ENCODE assay signal across 10 cellular contexts in the genomic region with DNA sequence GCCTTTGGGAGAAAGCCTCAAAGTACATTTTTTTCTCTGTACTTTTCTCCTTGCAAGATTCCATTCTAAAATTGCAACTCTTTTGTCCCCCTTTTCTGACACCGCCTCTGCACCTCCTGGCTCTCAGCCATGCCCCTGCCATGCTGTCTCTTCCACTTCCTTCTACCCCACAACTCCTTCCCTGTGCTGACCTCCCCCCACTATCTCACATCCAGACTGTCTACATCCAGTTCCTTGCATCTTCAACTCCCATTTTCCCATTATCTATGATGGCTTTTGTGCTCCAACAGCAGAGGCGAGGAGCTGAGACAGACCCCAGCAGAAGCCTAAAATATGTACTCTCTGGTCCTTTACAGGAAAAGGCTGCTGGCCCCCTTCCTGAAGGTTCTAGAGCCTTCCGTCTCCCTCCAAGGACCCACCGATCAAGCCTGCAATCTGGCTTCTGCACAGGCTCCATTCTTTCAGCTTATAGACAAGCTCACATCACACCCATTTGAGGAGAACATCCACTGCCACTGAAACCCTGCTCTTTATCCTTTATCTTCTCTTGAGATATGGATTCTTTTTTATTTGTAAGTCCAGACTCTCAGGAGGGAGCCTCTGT. TPM values are rescaled to one million over a fixed set of nuclear protein-coding genes. Genes with fewer than 3 reads are reported as not detected.
DNase-seq lines count a peak whose midpoint lies in the region; ATAC-seq and TF ChIP-seq lines count a peak whose summit lies in the region.
"Had no signal": no experiment of that assay in that cellular context is flagged by ENCODE, and none has a peak within 500 bp of the region (broad histone marks: within the 10 kb centered on the region; RNA-seq: fewer than 3 reads in every experiment).

No MANE protein-coding gene starts in this region.

- no peaks in the 10 kb centered on the region for H3K36me3 ChIP-seq in CD8-positive, alpha-beta memory T cell (ENCODE audit: insufficient read depth, low read length)
- H3K36me3 ChIP-seq in prostate gland, result no peaks in the 10 kb centered on the region
- H3K36me3 ChIP-seq: right lobe of liver had no signal

- peaks cover 23 to 33% (median 27%) of the 10 kb centered on the region in 3 donors for H3K4me1 Mint-ChIP-seq in CD8-positive, alpha-beta memory T cell

- no peak for TF ChIP-seq CTCF in RWPE1 (conservative IDR thresholded peaks at IDR 0.05; ENCODE audit: low read depth)
- no peak for TF ChIP-seq CTCF in dorsolateral prefrontal cortex (IDR thresholded peaks at IDR 0.05 in 54 of 56, conservative IDR thresholded peaks at IDR 0.05 in 2 of 56; ENCODE audit: low read depth in 1 of 56, partially characterized antibody in 56 of 56)
- no peak for TF ChIP-seq CTCF in prostate gland (IDR thresholded peaks at IDR 0.05)

- no peaks in the 10 kb centered on the region for H3K9me3 ChIP-seq in CD8-positive, alpha-beta memory T cell (ENCODE audit: low read length)
- H3K9me3 ChIP-seq in prostate gland, result no peaks in the 10 kb centered on the region
- H3K9me3 ChIP-seq: right lobe of liver had no signal

- no peak for ATAC-seq in HG03354 (IDR thresholded peaks at IDR 0.05; ENCODE audit: poor library complexity, severe bottlenecking, unreplicated experiment)
- ATAC-seq in GM18505 (IDR thresholded peaks at IDR 0.05; ENCODE audit: unreplicated experiment), result no peak
- ATAC-seq: right lobe of liver had no signal

- TF ChIP-seq POLR2A in prostate gland (IDR thresholded peaks at IDR 0.05) (no peak), GM18505 (IDR thresholded peaks at IDR 0.05; ENCODE audit: borderline replicate concordance, extremely low read depth, insufficient read depth, insufficient read length) (no peak)

- peak overlapping the region; percentile 46 for H3K27ac ChIP-seq in CD8-positive, alpha-beta memory T cell (ENCODE audit: low read depth, low read length)
- H3K27ac ChIP-seq in RWPE1 (peak overlapping the region; percentile 100), dorsolateral prefrontal cortex (peak overlapping the region in 41 of 59 donors; percentile 4 to 78 (median 48)), prostate gland (peak overlapping the region; percentile 62 to 67)
- H3K27ac ChIP-seq: right lobe of liver had no signal

- no peaks in the 10 kb centered on the region for H3K9me3 Mint-ChIP-seq in CD8-positive, alpha-beta memory T cell

- intact Hi-C loops in dorsolateral prefrontal cortex (cut with DNase I), result loop anchor here (5.0 kb wide), 2 partner anchors 37 to 42 kb away; no protein-coding TSS in a partner anchor
- intact Hi-C loops in prostate gland (cut with DNase I), result loop anchor here (10.0 kb wide), 1 partner anchor 215 kb away; a partner anchor contains a TSS

- no peaks in the 10 kb centered on the region for H3K36me3 Mint-ChIP-seq in CD8-positive, alpha-beta memory T cell

- H3K27me3 ChIP-seq in CD8-positive, alpha-beta memory T cell (ENCODE audit: insufficient read depth, low read length, poor library complexity, severe bottlenecking), result no peaks in the 10 kb centered on the region
- peaks cover 0 to 3% (median 0%) of the 10 kb centered on the region in 45 donors for H3K27me3 ChIP-seq in dorsolateral prefrontal cortex
- no peaks in the 10 kb centered on the region for H3K27me3 ChIP-seq in prostate gland (replicated peaks; ENCODE audit: insufficient read depth)
- H3K27me3 ChIP-seq: right lobe of liver had no signal

- DNase-seq in CD8-positive, alpha-beta memory T cell, result no peak
- DNase-seq in RWPE1 (ENCODE audit: low spot score) (no peak), dorsolateral prefrontal cortex (peak in 3 of 10 donors; percentile 4 to 39 (median 27)), prostate gland (ENCODE audit: low spot score) (no peak), amniotic stem cell (lab: John Stamatoyannopoulos, UW) (no peak), NCI-H446 treated with DMSO at 0.1 percent for 48 hours (lab: John Stamatoyannopoulos, UW) (no peak)
- DNase-seq: NCI-H510A treated with DMSO at 0.1 percent for 48 hours had no signal

- CTCF ChIA-PET in CD8-positive, alpha-beta memory T cell (lab: Charles Lee), result interaction anchor here (1.1 kb wide), 1 partner anchor 12 kb away, joined by 3 read pairs; no protein-coding TSS in a partner anchor
- CTCF ChIA-PET in RWPE1 (lab: Yijun Ruan, JAX), result interaction anchor here (0.5 to 0.6 kb wide), 2 partner anchors 11 to 763 kb away, joined by 3 read pairs; no protein-coding TSS in a partner anchor

- H3K4me3 ChIP-seq in CD8-positive, alpha-beta memory T cell (ENCODE audit: low read length), result no peak overlapping the region
- H3K4me3 ChIP-seq in dorsolateral prefrontal cortex, result no peak overlapping the region
- H3K4me3 ChIP-seq in prostate gland, result no peak overlapping the region
- H3K4me3 ChIP-seq: right lobe of liver had no signal

- peaks cover 8% of the 10 kb centered on the region for H3K4me1 ChIP-seq in CD8-positive, alpha-beta memory T cell (ENCODE audit: insufficient read depth, low read length)
- H3K4me1 ChIP-seq in prostate gland (replicated peaks), result no peaks in the 10 kb centered on the region

- POLR2A ChIA-PET in CD8-positive, alpha-beta memory T cell (lab: Charles Lee), result no interaction called here
- POLR2A ChIA-PET in RWPE1 (lab: Yijun Ruan, JAX; ENCODE audit: low non-redundant PET), result no interaction called here

- whole genome bisulfite sequencing in prostate gland, result 87% methylated on average over 4 of the region's 4 CpGs

- H3K27me3 Mint-ChIP-seq in CD8-positive, alpha-beta memory T cell, result peaks cover 7 to 12% of the 10 kb centered on the region in 2 donors

- H3K4me3 Mint-ChIP-seq in CD8-positive, alpha-beta memory T cell, result peak overlapping the region in 3 of 7 donors; percentile 57 to 72 (median 57)

- H3K27ac Mint-ChIP-seq in CD8-positive, alpha-beta memory T cell, result peak overlapping the region in 4 of 8 donors; percentile 71 to 89 (median 80)

RNA-seq across cellular contexts. Expression of a gene that starts 50.2 kb away (rescaled TPM):
- total RNA-seq in CD8-positive, alpha-beta memory T cell, result 1 to 10 TPM; 4.2 to 4.9 TPM
- polyA plus RNA-seq in CD8-positive, alpha-beta memory T cell, result 1.5 TPM
- total RNA-seq in dorsolateral prefrontal cortex (10 to 100 TPM in 103 of 120 experiments, 1 to 10 TPM in 17; 5.3 to 44.1 (median 14.3) TPM), prostate gland (10 to 100 TPM; 13.4 to 25.3 TPM)

Comparison
In these comparisons a context has a peak if more than half of its experiments do, and no peak if none do; other contexts are left out.
1. H3K27ac ChIP-seq: peak in every context shown above with its lines; median percentile 100 in RWPE1; 64 in prostate gland; 48 in dorsolateral prefrontal cortex; 46 in CD8-positive, alpha-beta memory T cell.